Comparison of ENCODE assay signal across 29 cellular contexts in genomic region chr11:76193219-76193618, GRCh38.
"Had no signal": no experiment of that assay in that cellular context is flagged by ENCODE, and none has a peak within 500 bp of the region (broad histone marks: within the 10 kb centered on the region; RNA-seq: fewer than 3 reads in every experiment).

No MANE protein-coding gene starts in this region.

- H3K36me3 ChIP-seq: breast epithelium, sigmoid colon, thoracic aorta, vagina had no signal

- ATAC-seq: activated CD4-positive, CD25-positive, alpha-beta regulatory T cell treated with anti-CD3 and anti-CD28 coated beads, Interleukin-2, amount 50 U/mL, for 24 hours; activated CD8-positive, alpha-beta memory T cell treated with anti-CD3 and anti-CD28 coated beads, Interleukin-2, amount 10 ng/mL, durations not matched to agents 7 days and 5 days; activated naive CD4-positive, alpha-beta T cell treated with anti-CD3 and anti-CD28 coated beads, Interleukin-2, amount 50 U/mL, for 72 hours; esophagus mucosa; psoas muscle; stimulated activated effector memory CD8-positive, alpha-beta T cell treated with anti-CD3 and anti-CD28 coated beads, Interleukin-12 subunit alpha, Interleukin-12 subunit beta, amount 100 ng/mL, for 72 hours had no signal

- H3K27ac Mint-ChIP-seq: activated CD4-positive, alpha-beta memory T cell treated with anti-CD3 and anti-CD28 coated beads, Interleukin-2, amount 10 ng/mL, durations not matched to agents 7 days and 5 days; activated CD4-positive, alpha-beta T cell treated with anti-CD3 and anti-CD28 coated beads, Interleukin-2, amount 10 ng/mL, durations not matched to agents 24 days and 14 days; activated CD8-positive, alpha-beta memory T cell treated with anti-CD3 and anti-CD28 coated beads, Interleukin-2, amount 10 ng/mL, durations not matched to agents 7 days and 5 days; activated naive CD4-positive, alpha-beta T cell treated with anti-CD3 and anti-CD28 coated beads, Interleukin-2, amount 50 U/mL, for 72 hours; mesothelial cell of epicardium; naive B cell; stimulated activated effector memory CD8-positive, alpha-beta T cell treated with anti-CD3 and anti-CD28 coated beads, Interleukin-12 subunit alpha, Interleukin-12 subunit beta, amount 100 ng/mL, for 72 hours; stimulated activated naive CD8-positive, alpha-beta T cell treated with anti-CD3 and anti-CD28 coated beads, Interleukin-15, Interleukin-2, amounts not matched to agents 100 ng/mL and 50 ng/mL, for 24 hours; type B pancreatic cell had no signal

- H3K9me3 Mint-ChIP-seq: activated CD4-positive, alpha-beta memory T cell treated with anti-CD3 and anti-CD28 coated beads, Interleukin-2, amount 10 ng/mL, durations not matched to agents 7 days and 5 days; activated CD4-positive, alpha-beta T cell treated with anti-CD3 and anti-CD28 coated beads, Interleukin-2, amount 10 ng/mL, durations not matched to agents 24 days and 14 days; activated naive CD4-positive, alpha-beta T cell treated with anti-CD3 and anti-CD28 coated beads, Interleukin-2, amount 50 U/mL, for 72 hours; mesothelial cell of epicardium; naive B cell; stimulated activated effector memory CD8-positive, alpha-beta T cell treated with anti-CD3 and anti-CD28 coated beads, Interleukin-12 subunit alpha, Interleukin-12 subunit beta, amount 100 ng/mL, for 72 hours; stimulated activated naive CD8-positive, alpha-beta T cell treated with anti-CD3 and anti-CD28 coated beads, Interleukin-15, Interleukin-2, amounts not matched to agents 100 ng/mL and 50 ng/mL, for 24 hours; type B pancreatic cell had no signal

- H3K4me1 ChIP-seq: breast epithelium, parathyroid adenoma, psoas muscle, vagina had no signal

- H2AFZ ChIP-seq: parathyroid adenoma had no signal

- FAIRE-seq: small intestine, TTC549 had no signal

- H3K27ac ChIP-seq: breast epithelium, parathyroid adenoma, psoas muscle, sigmoid colon, thoracic aorta, vagina, VCaP had no signal

- H3K9ac ChIP-seq: parathyroid adenoma had no signal

- H3K79me2 ChIP-seq: parathyroid adenoma had no signal

- H3K27me3 Mint-ChIP-seq: activated CD4-positive, alpha-beta T cell treated with anti-CD3 and anti-CD28 coated beads, Interleukin-2, amount 10 ng/mL, durations not matched to agents 24 days and 14 days; activated CD8-positive, alpha-beta memory T cell treated with anti-CD3 and anti-CD28 coated beads, Interleukin-2, amount 10 ng/mL, durations not matched to agents 7 days and 5 days; stimulated activated naive CD8-positive, alpha-beta T cell treated with anti-CD3 and anti-CD28 coated beads, Interleukin-15, Interleukin-2, amounts not matched to agents 100 ng/mL and 50 ng/mL, for 24 hours had no signal

- DNase-seq: activated CD4-positive, alpha-beta memory T cell treated with anti-CD3 and anti-CD28 coated beads, Interleukin-2, amount 10 ng/mL, durations not matched to agents 7 days and 5 days; activated CD4-positive, alpha-beta T cell treated with anti-CD3 and anti-CD28 coated beads, Interleukin-2, amount 10 ng/mL, durations not matched to agents 24 days and 14 days; activated CD8-positive, alpha-beta memory T cell treated with anti-CD3 and anti-CD28 coated beads, Interleukin-2, amount 10 ng/mL, durations not matched to agents 7 days and 5 days; activated naive CD4-positive, alpha-beta T cell; activated T-cell treated with anti-CD3 and anti-CD28 coated beads, Interleukin-2, amount 50 U/mL, for 48 hours; central memory CD4-positive, alpha-beta T cell; foreskin fibroblast; head of caudate nucleus; hippocampal formation; naive B cell; occipital lobe; psoas muscle; sigmoid colon; small intestine; stimulated activated CD4-positive, alpha-beta T cell treated with anti-CD3 and anti-CD28 coated beads, Interleukin-4, amount 100 ng/mL, for 24 hours; T-helper 9 cell had no signal

- H3K4me1 Mint-ChIP-seq: activated CD4-positive, alpha-beta memory T cell treated with anti-CD3 and anti-CD28 coated beads, Interleukin-2, amount 10 ng/mL, durations not matched to agents 7 days and 5 days; activated CD4-positive, alpha-beta T cell treated with anti-CD3 and anti-CD28 coated beads, Interleukin-2, amount 10 ng/mL, durations not matched to agents 24 days and 14 days; activated CD8-positive, alpha-beta memory T cell treated with anti-CD3 and anti-CD28 coated beads, Interleukin-2, amount 10 ng/mL, durations not matched to agents 7 days and 5 days; naive B cell had no signal

- H3K9me3 ChIP-seq: breast epithelium, psoas muscle, sigmoid colon, thoracic aorta, vagina had no signal

- H3K4me3 Mint-ChIP-seq: activated CD4-positive, alpha-beta memory T cell treated with anti-CD3 and anti-CD28 coated beads, Interleukin-2, amount 10 ng/mL, durations not matched to agents 7 days and 5 days; activated CD4-positive, alpha-beta T cell treated with anti-CD3 and anti-CD28 coated beads, Interleukin-2, amount 10 ng/mL, durations not matched to agents 24 days and 14 days; activated CD8-positive, alpha-beta memory T cell treated with anti-CD3 and anti-CD28 coated beads, Interleukin-2, amount 10 ng/mL, durations not matched to agents 7 days and 5 days; mesothelial cell of epicardium; naive B cell; stimulated activated effector memory CD8-positive, alpha-beta T cell treated with anti-CD3 and anti-CD28 coated beads, Interleukin-12 subunit alpha, Interleukin-12 subunit beta, amount 100 ng/mL, for 72 hours; stimulated activated naive CD8-positive, alpha-beta T cell treated with anti-CD3 and anti-CD28 coated beads, Interleukin-15, Interleukin-2, amounts not matched to agents 100 ng/mL and 50 ng/mL, for 24 hours; type B pancreatic cell had no signal

- H3K27me3 ChIP-seq: breast epithelium, vagina had no signal

- H3K4me3 ChIP-seq: breast epithelium, psoas muscle, sigmoid colon, thoracic aorta, vagina had no signal

- H3K36me3 Mint-ChIP-seq: activated CD8-positive, alpha-beta memory T cell treated with anti-CD3 and anti-CD28 coated beads, Interleukin-2, amount 10 ng/mL, durations not matched to agents 7 days and 5 days; activated naive CD4-positive, alpha-beta T cell treated with anti-CD3 and anti-CD28 coated beads, Interleukin-2, amount 50 U/mL, for 72 hours; mesothelial cell of epicardium; naive B cell; stimulated activated effector memory CD8-positive, alpha-beta T cell treated with anti-CD3 and anti-CD28 coated beads, Interleukin-12 subunit alpha, Interleukin-12 subunit beta, amount 100 ng/mL, for 72 hours had no signal
